Comparison of ENCODE assay signal across 1 cellular context in genomic region chr18:13284330-13285027, GRCh38.
TF ChIP-seq lines count a peak whose summit lies in the region.

No MANE protein-coding gene starts in this region.

TF ChIP-seq in SK-N-SH, 30 proteins besides CTCF, POLR2A, EP300 and RAD21 (continued from another document):
- TF ChIP-seq ZBTB33 (IDR thresholded peaks at IDR 0.05; ENCODE audit: borderline replicate concordance, low read depth) (no peak), SIN3A (IDR thresholded peaks at IDR 0.05; ENCODE audit: borderline replicate concordance, low read depth, low read length) (no peak), TAF1 (IDR thresholded peaks at IDR 0.05; ENCODE audit: borderline replicate concordance, low read depth, low read length) (no peak), MAX (IDR thresholded peaks at IDR 0.05; ENCODE audit: low read depth) (no peak)
